In genomic region chr21:45256912-45257672, GRCh38 we compare ENCODE assay signal across 1 cellular context.
TF ChIP-seq lines count a peak whose summit lies in the region.

No MANE protein-coding gene starts in this region.

TF ChIP-seq in K562, 482 proteins besides CTCF, POLR2A, EP300 and RAD21 (continued from another document and continues in another):
- TF ChIP-seq PKNOX1 (IDR thresholded peaks at IDR 0.05) (0 out of 2 replicates have a peak, but pooled peaks have one; percentile 19), ESRRB (CRISPR knock-in tag; IDR thresholded peaks at IDR 0.05; ENCODE audit: borderline replicate concordance) (no peak), KLF6 (CRISPR knock-in tag; IDR thresholded peaks at IDR 0.05; ENCODE audit: borderline replicate concordance) (no peak), FOXA3 (CRISPR knock-in tag; conservative IDR thresholded peaks at IDR 0.05 in 1 of 2, IDR thresholded peaks at IDR 0.05 in 1 of 2) (no peak), ZBTB11 (CRISPR knock-in tag; IDR thresholded peaks at IDR 0.05) (peak in 1 of 3 experiments; percentile 79; a peak in 2 of 6 replicates), CBX3 (IDR thresholded peaks at IDR 0.05; ENCODE audit: borderline replicate concordance in 1 of 2, low read length in 2 of 2) (no peak), HSF4 (CRISPR knock-in tag; IDR thresholded peaks at IDR 0.05; ENCODE audit: borderline replicate concordance) (no peak), JUN (IDR thresholded peaks at IDR 0.05; ENCODE audit: borderline replicate concordance, low read depth, low read length) (no peak), JUN (CRISPR knock-in tag; IDR thresholded peaks at IDR 0.05; ENCODE audit: borderline replicate concordance) (no peak), IRF2 (CRISPR knock-in tag; IDR thresholded peaks at IDR 0.05) (no peak), ZBTB1 (CRISPR knock-in tag; IDR thresholded peaks at IDR 0.05; ENCODE audit: borderline replicate concordance, low read depth) (no peak), PHF20 (IDR thresholded peaks at IDR 0.05; ENCODE audit: partially characterized antibody) (no peak), SMARCA4 (IDR thresholded peaks at IDR 0.05) (peak; percentile 94), ZNF277 (CRISPR knock-in tag; IDR thresholded peaks at IDR 0.05; ENCODE audit: borderline replicate concordance) (no peak), CBX5 (IDR thresholded peaks at IDR 0.05; ENCODE audit: borderline replicate concordance, low read depth) (no peak), TRIM24 (IDR thresholded peaks at IDR 0.05) (peak; percentile 88 to 94), SETDB1 (IDR thresholded peaks at IDR 0.05; ENCODE audit: low read length) (no peak), PML (IDR thresholded peaks at IDR 0.05; ENCODE audit: low read length) (peak; percentile 94), KAT7 (CRISPR knock-in tag; IDR thresholded peaks at IDR 0.05; ENCODE audit: borderline replicate concordance) (no peak), ZNF584 (CRISPR knock-in tag; IDR thresholded peaks at IDR 0.05; ENCODE audit: low read depth) (peak; percentile 76; the same call in 1 of the 2 replicates), ZNF668 (CRISPR knock-in tag; IDR thresholded peaks at IDR 0.05) (no peak), GATAD2B (IDR thresholded peaks at IDR 0.05; ENCODE audit: borderline replicate concordance) (no peak), ZNF263 (CRISPR knock-in tag; IDR thresholded peaks at IDR 0.05; ENCODE audit: borderline replicate concordance) (0 out of 2 replicates have a peak, but pooled peaks have one; percentile 25), KDM2B (CRISPR knock-in tag; IDR thresholded peaks at IDR 0.05) (peak; percentile 55; the same call in 1 of the 2 replicates), ZNF561 (CRISPR knock-in tag; conservative IDR thresholded peaks at IDR 0.05) (no peak), DNMT1 (IDR thresholded peaks at IDR 0.05) (no peak), ZBTB7A (IDR thresholded peaks at IDR 0.05; ENCODE audit: borderline replicate concordance, control insufficient read depth, low read depth, low read length) (peak; percentile 32; the same call in 1 of the 2 replicates), HNRNPLL (IDR thresholded peaks at IDR 0.05; ENCODE audit: low read depth, low read length, poor library complexity, severe bottlenecking) (no peak), ELF4 (CRISPR knock-in tag; IDR thresholded peaks at IDR 0.05) (no peak; the same call in 1 of the 2 replicates), BRD4 (IDR thresholded peaks at IDR 0.05) (no peak), USF1 (CRISPR knock-in tag; IDR thresholded peaks at IDR 0.05) (no peak), SIRT6 (IDR thresholded peaks at IDR 0.05; ENCODE audit: low read depth, low read length) (no peak), YBX1 (IDR thresholded peaks at IDR 0.05) (no peak), ATF7 (IDR thresholded peaks at IDR 0.05) (peak; percentile 66), CREB1 (IDR thresholded peaks at IDR 0.05) (peak; percentile 58), CREB1 (CRISPR knock-in tag; IDR thresholded peaks at IDR 0.05) (no peak), EHMT2 (IDR thresholded peaks at IDR 0.05) (no peak), HMGN3 (IDR thresholded peaks at IDR 0.05; ENCODE audit: borderline replicate concordance, extremely low read depth, insufficient read length, low read depth, low read length) (peak; percentile 88), PHF8 (IDR thresholded peaks at IDR 0.05; ENCODE audit: borderline replicate concordance, low read length) (no peak; the same call in 1 of the 2 replicates), SAP30 (IDR thresholded peaks at IDR 0.05; ENCODE audit: borderline replicate concordance, insufficient read depth, low read depth, low read length, poor library complexity, severe bottlenecking) (no peak), MCM2 (IDR thresholded peaks at IDR 0.05; ENCODE audit: low read depth) (no peak), SPI1 (IDR thresholded peaks at IDR 0.05; ENCODE audit: borderline replicate concordance, low read depth, low read length) (no peak), NEUROD1 (IDR thresholded peaks at IDR 0.05; ENCODE audit: borderline replicate concordance, low read depth, low read length, partially characterized antibody) (peak; percentile 57), TFAM (CRISPR knock-in tag; conservative IDR thresholded peaks at IDR 0.05) (no peak), ZNF133 (CRISPR knock-in tag; IDR thresholded peaks at IDR 0.05) (no peak), TBP (optimal IDR thresholded peaks at IDR 0.05; ENCODE audit: low read depth, low read length) (no peak)
- TF ChIP-seq, protein P1, sequence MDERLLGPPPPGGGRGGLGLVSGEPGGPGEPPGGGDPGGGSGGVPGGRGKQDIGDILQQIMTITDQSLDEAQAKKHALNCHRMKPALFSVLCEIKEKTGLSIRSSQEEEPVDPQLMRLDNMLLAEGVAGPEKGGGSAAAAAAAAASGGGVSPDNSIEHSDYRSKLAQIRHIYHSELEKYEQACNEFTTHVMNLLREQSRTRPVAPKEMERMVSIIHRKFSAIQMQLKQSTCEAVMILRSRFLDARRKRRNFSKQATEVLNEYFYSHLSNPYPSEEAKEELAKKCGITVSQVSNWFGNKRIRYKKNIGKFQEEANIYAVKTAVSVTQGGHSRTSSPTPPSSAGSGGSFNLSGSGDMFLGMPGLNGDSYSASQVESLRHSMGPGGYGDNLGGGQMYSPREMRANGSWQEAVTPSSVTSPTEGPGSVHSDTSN (CRISPR knock-in tag; IDR thresholded peaks at IDR 0.05; ENCODE audit: low read depth): no peak
- TF ChIP-seq, protein P1 (tag; conservative IDR thresholded peaks at IDR 0.05; ENCODE audit: low read depth): no peak
- TF ChIP-seq, protein P2, sequence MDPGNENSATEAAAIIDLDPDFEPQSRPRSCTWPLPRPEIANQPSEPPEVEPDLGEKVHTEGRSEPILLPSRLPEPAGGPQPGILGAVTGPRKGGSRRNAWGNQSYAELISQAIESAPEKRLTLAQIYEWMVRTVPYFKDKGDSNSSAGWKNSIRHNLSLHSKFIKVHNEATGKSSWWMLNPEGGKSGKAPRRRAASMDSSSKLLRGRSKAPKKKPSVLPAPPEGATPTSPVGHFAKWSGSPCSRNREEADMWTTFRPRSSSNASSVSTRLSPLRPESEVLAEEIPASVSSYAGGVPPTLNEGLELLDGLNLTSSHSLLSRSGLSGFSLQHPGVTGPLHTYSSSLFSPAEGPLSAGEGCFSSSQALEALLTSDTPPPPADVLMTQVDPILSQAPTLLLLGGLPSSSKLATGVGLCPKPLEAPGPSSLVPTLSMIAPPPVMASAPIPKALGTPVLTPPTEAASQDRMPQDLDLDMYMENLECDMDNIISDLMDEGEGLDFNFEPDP (CRISPR knock-in tag; IDR thresholded peaks at IDR 0.05): no peak
- TF ChIP-seq, protein P3, sequence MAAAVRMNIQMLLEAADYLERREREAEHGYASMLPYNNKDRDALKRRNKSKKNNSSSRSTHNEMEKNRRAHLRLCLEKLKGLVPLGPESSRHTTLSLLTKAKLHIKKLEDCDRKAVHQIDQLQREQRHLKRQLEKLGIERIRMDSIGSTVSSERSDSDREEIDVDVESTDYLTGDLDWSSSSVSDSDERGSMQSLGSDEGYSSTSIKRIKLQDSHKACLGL (CRISPR knock-in tag; IDR thresholded peaks at IDR 0.05; ENCODE audit: borderline replicate concordance, poor library complexity, severe bottlenecking): no peak
- TF ChIP-seq, protein P4, sequence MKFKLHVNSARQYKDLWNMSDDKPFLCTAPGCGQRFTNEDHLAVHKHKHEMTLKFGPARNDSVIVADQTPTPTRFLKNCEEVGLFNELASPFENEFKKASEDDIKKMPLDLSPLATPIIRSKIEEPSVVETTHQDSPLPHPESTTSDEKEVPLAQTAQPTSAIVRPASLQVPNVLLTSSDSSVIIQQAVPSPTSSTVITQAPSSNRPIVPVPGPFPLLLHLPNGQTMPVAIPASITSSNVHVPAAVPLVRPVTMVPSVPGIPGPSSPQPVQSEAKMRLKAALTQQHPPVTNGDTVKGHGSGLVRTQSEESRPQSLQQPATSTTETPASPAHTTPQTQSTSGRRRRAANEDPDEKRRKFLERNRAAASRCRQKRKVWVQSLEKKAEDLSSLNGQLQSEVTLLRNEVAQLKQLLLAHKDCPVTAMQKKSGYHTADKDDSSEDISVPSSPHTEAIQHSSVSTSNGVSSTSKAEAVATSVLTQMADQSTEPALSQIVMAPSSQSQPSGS (CRISPR knock-in tag; IDR thresholded peaks at IDR 0.05): no peak
- TF ChIP-seq, protein P5, sequence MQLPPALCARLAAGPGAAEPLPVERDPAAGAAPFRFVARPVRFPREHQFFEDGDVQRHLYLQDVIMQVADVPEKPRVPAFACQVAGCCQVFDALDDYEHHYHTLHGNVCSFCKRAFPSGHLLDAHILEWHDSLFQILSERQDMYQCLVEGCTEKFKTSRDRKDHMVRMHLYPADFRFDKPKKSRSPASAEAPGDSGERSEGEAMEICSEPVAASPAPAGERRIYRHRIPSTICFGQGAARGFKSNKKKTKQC (CRISPR knock-in tag; IDR thresholded peaks at IDR 0.05): no peak
- TF ChIP-seq, protein P6, sequence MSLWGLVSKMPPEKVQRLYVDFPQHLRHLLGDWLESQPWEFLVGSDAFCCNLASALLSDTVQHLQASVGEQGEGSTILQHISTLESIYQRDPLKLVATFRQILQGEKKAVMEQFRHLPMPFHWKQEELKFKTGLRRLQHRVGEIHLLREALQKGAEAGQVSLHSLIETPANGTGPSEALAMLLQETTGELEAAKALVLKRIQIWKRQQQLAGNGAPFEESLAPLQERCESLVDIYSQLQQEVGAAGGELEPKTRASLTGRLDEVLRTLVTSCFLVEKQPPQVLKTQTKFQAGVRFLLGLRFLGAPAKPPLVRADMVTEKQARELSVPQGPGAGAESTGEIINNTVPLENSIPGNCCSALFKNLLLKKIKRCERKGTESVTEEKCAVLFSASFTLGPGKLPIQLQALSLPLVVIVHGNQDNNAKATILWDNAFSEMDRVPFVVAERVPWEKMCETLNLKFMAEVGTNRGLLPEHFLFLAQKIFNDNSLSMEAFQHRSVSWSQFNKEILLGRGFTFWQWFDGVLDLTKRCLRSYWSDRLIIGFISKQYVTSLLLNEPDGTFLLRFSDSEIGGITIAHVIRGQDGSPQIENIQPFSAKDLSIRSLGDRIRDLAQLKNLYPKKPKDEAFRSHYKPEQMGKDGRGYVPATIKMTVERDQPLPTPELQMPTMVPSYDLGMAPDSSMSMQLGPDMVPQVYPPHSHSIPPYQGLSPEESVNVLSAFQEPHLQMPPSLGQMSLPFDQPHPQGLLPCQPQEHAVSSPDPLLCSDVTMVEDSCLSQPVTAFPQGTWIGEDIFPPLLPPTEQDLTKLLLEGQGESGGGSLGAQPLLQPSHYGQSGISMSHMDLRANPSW (CRISPR knock-in tag; IDR thresholded peaks at IDR 0.05): no peak
